ENCODE assay signal across 9 cellular contexts in genomic region chr3:13013151-13013561, GRCh38.
DNase-seq lines count a peak whose midpoint lies in the region; ATAC-seq and TF ChIP-seq lines count a peak whose summit lies in the region.
"Had no signal": no experiment of that assay in that cellular context is flagged by ENCODE, and none has a peak within 500 bp of the region (broad histone marks: within the 10 kb centered on the region; RNA-seq: fewer than 3 reads in every experiment).

No MANE protein-coding gene starts in this region.

- peaks cover 92% of the 10 kb centered on the region for H3K4me1 ChIP-seq in CD4-positive, CD25-positive, alpha-beta regulatory T cell (ENCODE audit: control insufficient read depth, insufficient read depth, low read length, poor library complexity, severe bottlenecking)
- peaks cover 59 to 61% of the 10 kb centered on the region in 2 donors for H3K4me1 ChIP-seq in mucosa of rectum (ENCODE audit: control insufficient read depth in 2 of 2, insufficient read depth in 2 of 2, low read length in 2 of 2)

- TF ChIP-seq CTCF in GM12875 (IDR thresholded peaks at IDR 0.05; ENCODE audit: borderline replicate concordance, insufficient read depth, low read depth, low read length) (0 out of 2 replicates have a peak, but pooled peaks have one; percentile 8), Calu3 (IDR thresholded peaks at IDR 0.05; ENCODE audit: unreplicated experiment) (no peak), endothelial cell (IDR thresholded peaks at IDR 0.05; ENCODE audit: unreplicated experiment) (no peak)
- no peak for TF ChIP-seq CTCF in activated CD8-positive, alpha-beta T cell treated with anti-CD3 and anti-CD28 coated beads for 36 hours (IDR thresholded peaks at IDR 0.05)

- H3K9me3 Mint-ChIP-seq in CD4-positive, CD25-positive, alpha-beta regulatory T cell: peaks cover 0 to 2% (median 0%) of the 10 kb centered on the region in 7 donors
- no peaks in the 10 kb centered on the region for H3K9me3 Mint-ChIP-seq in activated CD8-positive, alpha-beta T cell treated with anti-CD3 and anti-CD28 coated beads for 36 hours
- peaks cover 3% of the 10 kb centered on the region for H3K9me3 Mint-ChIP-seq in Calu3 (ENCODE audit: low read depth, unreplicated experiment)
- no peaks in the 10 kb centered on the region for H3K9me3 Mint-ChIP-seq in endothelial cell (ENCODE audit: unreplicated experiment)

- H3K27ac ChIP-seq in CD4-positive, CD25-positive, alpha-beta regulatory T cell (ENCODE audit: insufficient read depth, low read length, poor library complexity, severe bottlenecking): peak overlapping the region; percentile 96
- H3K27ac ChIP-seq in mucosa of rectum (ENCODE audit: low read depth in 2 of 2, low read length in 2 of 2): peak overlapping the region; percentile 56 to 93

- peaks cover 30 to 80% (median 64%) of the 10 kb centered on the region in 4 donors for H3K4me1 Mint-ChIP-seq in CD4-positive, CD25-positive, alpha-beta regulatory T cell
- H3K4me1 Mint-ChIP-seq in activated CD8-positive, alpha-beta T cell treated with anti-CD3 and anti-CD28 coated beads for 36 hours (ENCODE audit: low read depth): peaks cover 87% of the 10 kb centered on the region
- H3K4me1 Mint-ChIP-seq in Calu3 (ENCODE audit: low read depth, unreplicated experiment) (peaks cover 41% of the 10 kb centered on the region), endothelial cell (ENCODE audit: unreplicated experiment) (peaks cover 23% of the 10 kb centered on the region)

- POLR2A ChIA-PET in activated CD8-positive, alpha-beta T cell treated with anti-CD3 and anti-CD28 coated beads for 36 hours (lab: Charles Lee): interaction anchor here (0.8 to 8.0 kb wide), 2 partner anchors 18 to 27 kb away, joined by 3 to 47 read pairs; no protein-coding TSS in a partner anchor

- DNase-seq in CD4-positive, CD25-positive, alpha-beta regulatory T cell: no peak
- DNase-seq in activated CD8-positive, alpha-beta T cell treated with anti-CD3 and anti-CD28 coated beads for 36 hours: no peak
- no peak for DNase-seq in NCI-H526 treated with DMSO at 0.1 percent for 48 hours (lab: John Stamatoyannopoulos, UW)
- DNase-seq in Calu3: no peak
- no peak for DNase-seq in endothelial cell (ENCODE audit: low spot score)

- H3K27ac Mint-ChIP-seq in CD4-positive, CD25-positive, alpha-beta regulatory T cell: peak overlapping the region; percentile 97 to 100 (median 100)
- H3K27ac Mint-ChIP-seq in activated CD8-positive, alpha-beta T cell treated with anti-CD3 and anti-CD28 coated beads for 36 hours: peak overlapping the region; percentile 99
- H3K27ac Mint-ChIP-seq in Calu3 (ENCODE audit: unreplicated experiment) (no peak overlapping the region), endothelial cell (ENCODE audit: unreplicated experiment) (no peak overlapping the region)
- H3K27ac Mint-ChIP-seq: progenitor cell of endocrine pancreas had no signal

- no peak for ATAC-seq in CD4-positive, CD25-positive, alpha-beta regulatory T cell (ENCODE audit: low read depth in 2 of 2)
- ATAC-seq in activated CD8-positive, alpha-beta T cell treated with anti-CD3 and anti-CD28 coated beads for 36 hours: no peak
- no peak for ATAC-seq in GM21576 (IDR thresholded peaks at IDR 0.05; ENCODE audit: unreplicated experiment)

- H3K9me3 ChIP-seq in CD4-positive, CD25-positive, alpha-beta regulatory T cell (ENCODE audit: control insufficient read depth in 2 of 2, low read length in 2 of 2): no peaks in the 10 kb centered on the region
- H3K9me3 ChIP-seq in mucosa of rectum (ENCODE audit: control insufficient read depth in 2 of 2, low read length in 2 of 2): no peaks in the 10 kb centered on the region

- H3K27me3 ChIP-seq in CD4-positive, CD25-positive, alpha-beta regulatory T cell (ENCODE audit: control insufficient read depth, insufficient read depth, low read length): no peaks in the 10 kb centered on the region
- no peaks in the 10 kb centered on the region for H3K27me3 ChIP-seq in mucosa of rectum (ENCODE audit: control insufficient read depth in 2 of 2, insufficient read depth in 2 of 2, low read length in 2 of 2)

- peak overlapping the region in 1 of 2 donors; percentile 9 for H3K9ac ChIP-seq in mucosa of rectum (ENCODE audit: low read depth in 1 of 2, low read length in 2 of 2)

- intact Hi-C loops in activated CD8-positive, alpha-beta T cell treated with anti-CD3 and anti-CD28 coated beads for 36 hours (cut with micrococcal nuclease): no loop called here
- intact Hi-C loops in Calu3 (cut with micrococcal nuclease; ENCODE audit: unreplicated experiment): no loop called here

- CTCF ChIA-PET in activated CD8-positive, alpha-beta T cell treated with anti-CD3 and anti-CD28 coated beads for 36 hours (lab: Charles Lee): interaction anchor here (1.3 to 13.0 kb wide), 2 partner anchors 18 to 171 kb away, joined by 4 to 118 read pairs; partner anchors contain the start of gene RPL32
- CTCF ChIA-PET in Calu3 (lab: Charles Lee): no interaction called here

- no TSS peak for BruUV-seq in Calu3 (replicated peaks; lab: Mats Ljungman, UMichigan)

- H3K36me3 ChIP-seq in CD4-positive, CD25-positive, alpha-beta regulatory T cell (ENCODE audit: control insufficient read depth, insufficient read depth, low read length): peaks cover 4% of the 10 kb centered on the region
- H3K36me3 ChIP-seq in mucosa of rectum (ENCODE audit: control insufficient read depth in 2 of 2, insufficient read depth in 2 of 2, low read length in 2 of 2): no peaks in the 10 kb centered on the region

- H3K27me3 Mint-ChIP-seq in CD4-positive, CD25-positive, alpha-beta regulatory T cell: no peaks in the 10 kb centered on the region
- no peaks in the 10 kb centered on the region for H3K27me3 Mint-ChIP-seq in activated CD8-positive, alpha-beta T cell treated with anti-CD3 and anti-CD28 coated beads for 36 hours
- H3K27me3 Mint-ChIP-seq in Calu3 (ENCODE audit: unreplicated experiment) (peaks cover 21% of the 10 kb centered on the region), endothelial cell (ENCODE audit: unreplicated experiment) (peaks cover 19% of the 10 kb centered on the region)

- H3K4me3 Mint-ChIP-seq in CD4-positive, CD25-positive, alpha-beta regulatory T cell: peak overlapping the region; percentile 88 to 98 (median 94)
- peak overlapping the region; percentile 68 for H3K4me3 Mint-ChIP-seq in activated CD8-positive, alpha-beta T cell treated with anti-CD3 and anti-CD28 coated beads for 36 hours
- H3K4me3 Mint-ChIP-seq in Calu3 (ENCODE audit: low read depth, unreplicated experiment) (no peak overlapping the region), endothelial cell (ENCODE audit: unreplicated experiment) (no peak overlapping the region)

- H3K4me3 ChIP-seq in CD4-positive, CD25-positive, alpha-beta regulatory T cell (ENCODE audit: low read depth, low read length): peak overlapping the region; percentile 90
- H3K4me3 ChIP-seq in GM12875 (ENCODE audit: low read depth, low read length) (peak overlapping the region; percentile 38), mucosa of rectum (ENCODE audit: low read length in 2 of 2) (peak overlapping the region in 1 of 2 donors; percentile 37)

- peaks cover 17% of the 10 kb centered on the region for H3K36me3 Mint-ChIP-seq in CD4-positive, CD25-positive, alpha-beta regulatory T cell
- peaks cover 18% of the 10 kb centered on the region for H3K36me3 Mint-ChIP-seq in activated CD8-positive, alpha-beta T cell treated with anti-CD3 and anti-CD28 coated beads for 36 hours (ENCODE audit: low read depth)
- H3K36me3 Mint-ChIP-seq in Calu3 (ENCODE audit: insufficient read depth, unreplicated experiment): peaks cover 12% of the 10 kb centered on the region
- H3K36me3 Mint-ChIP-seq in endothelial cell (ENCODE audit: low read depth, unreplicated experiment): peaks cover 14% of the 10 kb centered on the region

Comparison
In these comparisons a context has a peak if more than half of its experiments do, and no peak if none do; other contexts are left out.
1. H3K27ac Mint-ChIP-seq: peak in CD4-positive, CD25-positive, alpha-beta regulatory T cell (3 of 3) and activated CD8-positive, alpha-beta T cell treated with anti-CD3 and anti-CD28 coated beads for 36 hours (single experiment); none in Calu3 (single experiment) and endothelial cell (single experiment).
2. H3K4me3 Mint-ChIP-seq: peak in CD4-positive, CD25-positive, alpha-beta regulatory T cell (4 of 4) and activated CD8-positive, alpha-beta T cell treated with anti-CD3 and anti-CD28 coated beads for 36 hours (single experiment); none in Calu3 (single experiment) and endothelial cell (single experiment).